ENCODE assay signal across 20 cellular contexts in genomic region chr11:1223346-1224108, GRCh38. TPM values are rescaled to one million over a fixed set of nuclear protein-coding genes. Genes with fewer than 3 reads are reported as not detected.
A peak's percentile ranks its signal among the peaks of the same experiment; 100 is the strongest.
DNase-seq lines count a peak whose midpoint lies in the region; ATAC-seq and TF ChIP-seq lines count a peak whose summit lies in the region.
"Had no signal": no experiment of that assay in that cellular context is flagged by ENCODE, and none has a peak within 500 bp of the region (broad histone marks: within the 10 kb centered on the region; RNA-seq: fewer than 3 reads in every experiment).

No MANE protein-coding gene starts in this region.

- no peak overlapping the region for H3K27ac Mint-ChIP-seq in activated naive CD8-positive, alpha-beta T cell treated with anti-CD3 and anti-CD28 coated beads, Interleukin-2, amount 50 U/mL, for 24 hours
- H3K27ac Mint-ChIP-seq: activated naive CD8-positive, alpha-beta T cell treated with anti-CD3 and anti-CD28 coated beads, Interleukin-2, amount 10 ng/mL, durations not matched to agents 7 days and 5 days; stimulated activated naive CD8-positive, alpha-beta T cell treated with anti-CD3 and anti-CD28 coated beads, Interleukin-15, Interleukin-2, amounts not matched to agents 100 ng/mL and 50 ng/mL, for 24 hours had no signal

- peaks cover 5% of the 10 kb centered on the region for H3K27me3 Mint-ChIP-seq in activated naive CD8-positive, alpha-beta T cell treated with anti-CD3 and anti-CD28 coated beads, Interleukin-2, amount 50 U/mL, for 24 hours
- H3K27me3 Mint-ChIP-seq: activated naive CD8-positive, alpha-beta T cell treated with anti-CD3 and anti-CD28 coated beads, Interleukin-2, amount 10 ng/mL, durations not matched to agents 7 days and 5 days had no signal

- no peak overlapping the region for H3K27ac ChIP-seq in RWPE2 (ENCODE audit: poor library complexity, severe bottlenecking)
- no peak overlapping the region for H3K27ac ChIP-seq in left lung
- H3K27ac ChIP-seq in testis: no peak overlapping the region
- H3K27ac ChIP-seq: SK-N-MC had no signal

- 53 to 77% methylated on average over 3 to 20 of the region's 22 CpGs for WGBS in testis, 2 donors

- TF ChIP-seq POLR2A in testis (IDR thresholded peaks at IDR 0.05): no peak

- peaks cover 25% of the 10 kb centered on the region for H3K27me3 ChIP-seq in RWPE2 (ENCODE audit: insufficient read depth, poor library complexity, severe bottlenecking)
- H3K27me3 ChIP-seq in left lung: peaks cover 0 to 100% of the 10 kb centered on the region in 2 donors
- no peaks in the 10 kb centered on the region for H3K27me3 ChIP-seq in testis

- no peak overlapping the region for H3K4me3 Mint-ChIP-seq in activated naive CD8-positive, alpha-beta T cell treated with anti-CD3 and anti-CD28 coated beads, Interleukin-2, amount 50 U/mL, for 24 hours
- H3K4me3 Mint-ChIP-seq: activated naive CD8-positive, alpha-beta T cell treated with anti-CD3 and anti-CD28 coated beads, Interleukin-2, amount 10 ng/mL, durations not matched to agents 7 days and 5 days; activated T-cell treated with anti-CD3 and anti-CD28 coated beads, Interleukin-2, amount 50 U/mL, for 4 hours; stimulated activated naive CD8-positive, alpha-beta T cell treated with anti-CD3 and anti-CD28 coated beads, Interleukin-15, Interleukin-2, amounts not matched to agents 100 ng/mL and 50 ng/mL, for 24 hours had no signal

- no peaks in the 10 kb centered on the region for H3K36me3 Mint-ChIP-seq in activated naive CD8-positive, alpha-beta T cell treated with anti-CD3 and anti-CD28 coated beads, Interleukin-2, amount 50 U/mL, for 24 hours (ENCODE audit: low read depth)
- H3K36me3 Mint-ChIP-seq: activated naive CD8-positive, alpha-beta T cell treated with anti-CD3 and anti-CD28 coated beads, Interleukin-2, amount 10 ng/mL, durations not matched to agents 7 days and 5 days had no signal

- TF ChIP-seq CTCF in RWPE2 (IDR thresholded peaks at IDR 0.05; ENCODE audit: poor library complexity, severe bottlenecking) (no peak), left lung (IDR thresholded peaks at IDR 0.05) (no peak), testis (IDR thresholded peaks at IDR 0.05) (no peak)

- H3K4me3 ChIP-seq in RWPE2 (ENCODE audit: severe bottlenecking): no peak overlapping the region
- H3K4me3 ChIP-seq in left lung: no peak overlapping the region
- H3K4me3 ChIP-seq in testis: no peak overlapping the region
- H3K4me3 ChIP-seq: breast epithelium, SK-N-MC had no signal

- H3K9me3 ChIP-seq in RWPE2 (ENCODE audit: severe bottlenecking) (no peaks in the 10 kb centered on the region), left lung (no peaks in the 10 kb centered on the region), testis (no peaks in the 10 kb centered on the region)
- H3K9me3 ChIP-seq: breast epithelium had no signal

- ATAC-seq in RWPE2 (ENCODE audit: low read depth) (no peak), left lung (no peak), HG02610 (IDR thresholded peaks at IDR 0.05; ENCODE audit: unreplicated experiment) (no peak)
- ATAC-seq in activated naive CD8-positive, alpha-beta T cell treated with anti-CD3 and anti-CD28 coated beads, Interleukin-2, amount 50 U/mL, for 24 hours: no peak
- ATAC-seq: activated T-cell treated with anti-CD3 and anti-CD28 coated beads, Interleukin-2, amount 50 U/mL, for 4 hours; HCT116 had no signal

- H3K4me1 ChIP-seq in RWPE2 (ENCODE audit: insufficient read depth, poor library complexity, severe bottlenecking) (no peaks in the 10 kb centered on the region), left lung (no peaks in the 10 kb centered on the region), testis (peaks cover 12% of the 10 kb centered on the region)

- no peaks in the 10 kb centered on the region for H3K36me3 ChIP-seq in RWPE2 (ENCODE audit: low read depth)
- no peaks in the 10 kb centered on the region for H3K36me3 ChIP-seq in left lung
- H3K36me3 ChIP-seq in testis (ENCODE audit: low read depth, missing control alignments): no peaks in the 10 kb centered on the region
- H3K36me3 ChIP-seq: breast epithelium had no signal

- DNase-seq in activated effector memory CD4-positive, alpha-beta T cell treated with anti-CD3 and anti-CD28 coated beads, Interleukin-2, amount 50 U/mL, for 16 hours: peak; percentile 57
- no peak for DNase-seq in activated effector memory CD4-positive, alpha-beta T cell treated with Interleukin-2 at 50 U/mL for 16 hours
- peak; percentile 56 for DNase-seq in RWPE2 (ENCODE audit: low spot score)
- peak; percentile 8 to 55 for DNase-seq in left lung
- peak; percentile 51 for DNase-seq in testis
- no peak for DNase-seq in GDM1 (lab: John Stamatoyannopoulos, UW)
- DNase-seq in activated naive CD8-positive, alpha-beta T cell treated with anti-CD3 and anti-CD28 coated beads, Interleukin-2, amount 50 U/mL, for 24 hours: no peak
- DNase-seq: activated CD4-positive, alpha-beta T cell treated with anti-CD3 and anti-CD28 coated beads, Interleukin-2, amount 50 U/mL, for 4 hours; activated naive CD8-positive, alpha-beta T cell treated with anti-CD3 and anti-CD28 coated beads, Interleukin-2, amount 10 ng/mL, durations not matched to agents 7 days and 5 days; activated T-cell treated with anti-CD3 and anti-CD28 coated beads, Interleukin-2, amount 50 U/mL, for 4 hours; NCI-H1436; NCI-H226 had no signal

- no peaks in the 10 kb centered on the region for H3K4me1 Mint-ChIP-seq in activated naive CD8-positive, alpha-beta T cell treated with anti-CD3 and anti-CD28 coated beads, Interleukin-2, amount 50 U/mL, for 24 hours
- H3K4me1 Mint-ChIP-seq: activated naive CD8-positive, alpha-beta T cell treated with anti-CD3 and anti-CD28 coated beads, Interleukin-2, amount 10 ng/mL, durations not matched to agents 7 days and 5 days had no signal

- intact Hi-C loops in left lung (cut with DNase I): no loop called here
- intact Hi-C loops in testis (cut with DNase I; ENCODE audit: low total_unique reads): no loop called here

- no peaks in the 10 kb centered on the region for H3K9me3 Mint-ChIP-seq in activated naive CD8-positive, alpha-beta T cell treated with anti-CD3 and anti-CD28 coated beads, Interleukin-2, amount 50 U/mL, for 24 hours
- H3K9me3 Mint-ChIP-seq: activated naive CD8-positive, alpha-beta T cell treated with anti-CD3 and anti-CD28 coated beads, Interleukin-2, amount 10 ng/mL, durations not matched to agents 7 days and 5 days; activated T-cell treated with anti-CD3 and anti-CD28 coated beads, Interleukin-2, amount 50 U/mL, for 4 hours; stimulated activated naive CD8-positive, alpha-beta T cell treated with anti-CD3 and anti-CD28 coated beads, Interleukin-15, Interleukin-2, amounts not matched to agents 100 ng/mL and 50 ng/mL, for 24 hours had no signal

RNA-seq across cellular contexts. Expression of gene MUC5B, which starts 0.7 kb away (rescaled TPM):
- total RNA-seq in left lung (10 to 100 TPM in 1 of 2 donors, under 1 TPM in 1; 0.06 to 33.4 TPM), testis (under 1 TPM; 0.50 to 0.87 TPM)
- 0.45 TPM for polyA plus RNA-seq in testis (ENCODE audit: insufficient read depth, low read depth, low replicate concordance)
- total RNA-seq: activated naive CD8-positive, alpha-beta T cell treated with anti-CD3 and anti-CD28 coated beads, Interleukin-2, amount 10 ng/mL, durations not matched to agents 7 days and 5 days; G401 had no signal
- polyA plus RNA-seq: AG04450, keratinocyte had no signal

Comparison
In these comparisons a context has a peak if more than half of its experiments do, and no peak if none do; other contexts are left out.
1. DNase-seq: peak in activated effector memory CD4-positive, alpha-beta T cell treated with anti-CD3 and anti-CD28 coated beads, Interleukin-2, amount 50 U/mL, for 16 hours (single experiment), RWPE2 (single experiment), left lung (2 of 2) and testis (single experiment); none in activated effector memory CD4-positive, alpha-beta T cell treated with Interleukin-2 at 50 U/mL for 16 hours (single experiment), GDM1 (single experiment) and activated naive CD8-positive, alpha-beta T cell treated with anti-CD3 and anti-CD28 coated beads, Interleukin-2, amount 50 U/mL, for 24 hours (single experiment).